In the genomic region with DNA sequence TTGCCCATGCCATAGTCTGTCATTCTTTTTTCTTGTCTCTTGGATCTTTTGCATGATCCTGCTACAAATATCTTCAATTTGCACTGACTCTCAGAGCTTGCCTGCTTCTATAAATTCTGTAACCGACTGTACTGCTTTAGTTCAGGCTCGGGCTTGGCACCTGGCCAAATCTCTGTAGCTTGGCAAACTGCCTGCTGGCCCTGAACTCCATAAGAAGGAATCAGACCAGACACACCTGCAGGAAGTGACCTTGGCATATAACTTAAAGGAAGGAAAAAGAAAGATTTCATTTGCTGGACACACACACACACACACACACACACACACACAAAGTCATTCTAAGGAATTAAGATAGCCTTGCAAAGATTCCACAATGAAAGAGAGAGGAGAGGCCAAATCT, we compare ENCODE assay signal across 10 cellular contexts.
DNase-seq lines count a peak whose midpoint lies in the region; ATAC-seq, FAIRE-seq and TF ChIP-seq lines count a peak whose summit lies in the region.
"Had no signal": no experiment of that assay in that cellular context is flagged by ENCODE, and none has a peak within 500 bp of the region (broad histone marks: within the 10 kb centered on the region; RNA-seq: fewer than 3 reads in every experiment).

No MANE protein-coding gene starts in this region.

- H3K27ac Mint-ChIP-seq in MCF 10A (ENCODE audit: low read depth, unreplicated experiment) = no peak overlapping the region
- H3K27ac Mint-ChIP-seq: stimulated activated effector memory CD8-positive, alpha-beta T cell treated with anti-CD3 and anti-CD28 coated beads, Interleukin-12 subunit alpha, Interleukin-12 subunit beta, amount 100 ng/mL, for 72 hours had no signal

- no peaks in the 10 kb centered on the region for H3K36me3 ChIP-seq in mammary epithelial cell (ENCODE audit: insufficient read depth, low read length)
- H3K36me3 ChIP-seq in PC-9 (ENCODE audit: low read depth) = no peaks in the 10 kb centered on the region

- H3K79me2 ChIP-seq in mammary epithelial cell (ENCODE audit: insufficient read depth, low read length) = no peaks in the 10 kb centered on the region
- no peaks in the 10 kb centered on the region for H3K79me2 ChIP-seq in PC-9 (ENCODE audit: low read depth)

- DNase-seq in MCF 10A (ENCODE audit: unreplicated experiment) = peak; percentile 81
- DNase-seq in mammary epithelial cell = no peak
- DNase-seq in PC-9 = peak; percentile 3 to 36
- peak; percentile 1 for DNase-seq in iris pigment epithelial cell (ENCODE audit: low read depth)
- DNase-seq in urothelium cell line (ENCODE audit: low spot score) = peak; percentile 68
- DNase-seq in GM13977 (ENCODE audit: low spot score) = no peak
- DNase-seq in stimulated activated naive CD8-positive, alpha-beta T cell treated with anti-CD3 and anti-CD28 coated beads, Interleukin-15, Interleukin-2, amounts not matched to agents 100 U/mL and 50 U/mL, for 24 hours = no peak

- TF ChIP-seq CTCF in MCF 10A (IDR thresholded peaks at IDR 0.05; ENCODE audit: unreplicated experiment) (no peak), mammary epithelial cell (conservative IDR thresholded peaks at IDR 0.05 in 1 of 2, IDR thresholded peaks at IDR 0.05 in 1 of 2; ENCODE audit: extremely low read depth in 1 of 2, insufficient read depth in 1 of 2, low read depth in 1 of 2, low read length in 2 of 2) (no peak), PC-9 (conservative IDR thresholded peaks at IDR 0.05) (no peak), GM13977 (IDR thresholded peaks at IDR 0.05; ENCODE audit: extremely low read depth, insufficient read depth, missing control alignments) (no peak)

- no peaks in the 10 kb centered on the region for H3K9me2 ChIP-seq in PC-9 (ENCODE audit: insufficient read depth)

- H4K20me1 ChIP-seq in mammary epithelial cell (ENCODE audit: insufficient read depth, low read length) = no peaks in the 10 kb centered on the region
- no peaks in the 10 kb centered on the region for H4K20me1 ChIP-seq in PC-9 (ENCODE audit: insufficient read depth)

- ATAC-seq in GM21528 (IDR thresholded peaks at IDR 0.05; ENCODE audit: low FRiP score, unreplicated experiment) = no peak
- no peak for ATAC-seq in stimulated activated naive CD8-positive, alpha-beta T cell treated with anti-CD3 and anti-CD28 coated beads, Interleukin-15, Interleukin-2, amounts not matched to agents 100 U/mL and 50 U/mL, for 24 hours
- ATAC-seq: stimulated activated effector memory CD8-positive, alpha-beta T cell treated with anti-CD3 and anti-CD28 coated beads, Interleukin-12 subunit alpha, Interleukin-12 subunit beta, amount 100 ng/mL, for 72 hours had no signal

- H3K9ac ChIP-seq in mammary epithelial cell (ENCODE audit: insufficient read depth, low read length) = no peak overlapping the region

- H2AFZ ChIP-seq in mammary epithelial cell (ENCODE audit: low read depth, low read length) = no peak overlapping the region
- no peak overlapping the region for H2AFZ ChIP-seq in PC-9

- H3K4me2 ChIP-seq in mammary epithelial cell (ENCODE audit: insufficient read depth, low read depth, low read length) (no peak overlapping the region), PC-9 (no peak overlapping the region)

- FAIRE-seq in urothelium cell line (lab: Jason Lieb, UNC) = no peak
- FAIRE-seq: GM12891 had no signal

- WGBS in mammary epithelial cell (ENCODE audit: low coverage, missing lambda C conversion rate) = 0% methylated on average over 2 of the region's 2 CpGs

- no peak overlapping the region for H3K4me3 Mint-ChIP-seq in MCF 10A (ENCODE audit: unreplicated experiment)
- H3K4me3 Mint-ChIP-seq: stimulated activated effector memory CD8-positive, alpha-beta T cell treated with anti-CD3 and anti-CD28 coated beads, Interleukin-12 subunit alpha, Interleukin-12 subunit beta, amount 100 ng/mL, for 72 hours had no signal

- in situ Hi-C loops in mammary epithelial cell (cut with MboI; ENCODE audit: low sequenced_read_pairs in 2 of 2) (no loop called here), GM13977 (cut with MboI; ENCODE audit: low pct_unique_long_range_greater_than_20kb, low sequenced_read_pairs, unreplicated experiment) (no loop called here)

- H3K9me3 ChIP-seq in mammary epithelial cell (replicated peaks; ENCODE audit: insufficient read depth, low read length) (peaks cover 14% of the 10 kb centered on the region), PC-9 (ENCODE audit: insufficient read depth, low read depth) (no peaks in the 10 kb centered on the region)

- BruUV-seq in MCF 10A (replicated peaks; lab: Mats Ljungman, UMichigan) (no TSS peak), mammary epithelial cell (replicated peaks; lab: Mats Ljungman, UMichigan) (no TSS peak), PC-9 (replicated peaks; lab: Mats Ljungman, UMichigan) (no TSS peak)

- dilution Hi-C loops in mammary epithelial cell (cut with HindIII; ENCODE audit: low sequenced_read_pairs) = no loop called here

- H3K27me3 ChIP-seq in mammary epithelial cell (ENCODE audit: insufficient read depth, low read length) = no peaks in the 10 kb centered on the region
- peaks cover 8% of the 10 kb centered on the region; the same call in 1 of the 2 replicates for H3K27me3 ChIP-seq in PC-9 (ENCODE audit: insufficient read depth, low read depth)

- H3K4me1 ChIP-seq in mammary epithelial cell (ENCODE audit: insufficient read depth, low read length) (no peaks in the 10 kb centered on the region), PC-9 (replicated peaks; ENCODE audit: insufficient read depth) (no peaks in the 10 kb centered on the region)

- no peaks in the 10 kb centered on the region for H3K27me3 Mint-ChIP-seq in MCF 10A (ENCODE audit: insufficient read depth, unreplicated experiment)

- CTCF ChIA-PET in MCF 10A (lab: Yijun Ruan, JAX) = interaction anchor here (0.6 kb wide), 1 partner anchor 210 kb away, joined by 4 read pairs; no protein-coding TSS in a partner anchor
- CTCF ChIA-PET in mammary epithelial cell (lab: Charles Lee; ENCODE audit: low non-redundant PET) = no interaction called here
- CTCF ChIA-PET in PC-9 (lab: Charles Lee) = no interaction called here

- no peaks in the 10 kb centered on the region for H3F3A ChIP-seq in PC-9 (ENCODE audit: insufficient read depth, low read depth)

- POLR2A ChIA-PET in MCF 10A (lab: Yijun Ruan, JAX) = interaction anchor here (0.7 kb wide), 1 partner anchor 11 kb away, joined by 3 read pairs; no protein-coding TSS in a partner anchor
- POLR2A ChIA-PET in PC-9 (lab: Charles Lee; ENCODE audit: unreplicated experiment) = no interaction called here

- H3K4me3 ChIP-seq in mammary epithelial cell (replicated peaks in 1 of 3; ENCODE audit: insufficient read depth in 1 of 3, low read depth in 2 of 3, low read length in 3 of 3) (no peak overlapping the region), PC-9 (no peak overlapping the region)

- H3K36me3 Mint-ChIP-seq in MCF 10A (ENCODE audit: insufficient read depth, unreplicated experiment) = no peaks in the 10 kb centered on the region
- H3K36me3 Mint-ChIP-seq: stimulated activated effector memory CD8-positive, alpha-beta T cell treated with anti-CD3 and anti-CD28 coated beads, Interleukin-12 subunit alpha, Interleukin-12 subunit beta, amount 100 ng/mL, for 72 hours had no signal

- H3K4me1 Mint-ChIP-seq in MCF 10A (ENCODE audit: insufficient read depth, unreplicated experiment) = no peaks in the 10 kb centered on the region
- H3K4me1 Mint-ChIP-seq: stimulated activated effector memory CD8-positive, alpha-beta T cell treated with anti-CD3 and anti-CD28 coated beads, Interleukin-12 subunit alpha, Interleukin-12 subunit beta, amount 100 ng/mL, for 72 hours had no signal

- H3K9me3 Mint-ChIP-seq in MCF 10A (ENCODE audit: unreplicated experiment) = no peaks in the 10 kb centered on the region

- H3K27ac ChIP-seq in mammary epithelial cell (ENCODE audit: insufficient read depth, low read depth, low read length) (no peak overlapping the region), PC-9 (no peak overlapping the region)

- intact Hi-C loops in MCF 10A (cut with micrococcal nuclease) (no loop called here), mammary epithelial cell (cut with micrococcal nuclease) (no loop called here), PC-9 (cut with micrococcal nuclease; ENCODE audit: unreplicated experiment) (no loop called here)

Comparison
In these comparisons a context has a peak if more than half of its experiments do, and no peak if none do; other contexts are left out.
1. DNase-seq: peak in MCF 10A (single experiment), PC-9 (2 of 2), iris pigment epithelial cell (single experiment) and urothelium cell line (single experiment); none in mammary epithelial cell (single experiment), GM13977 (single experiment) and stimulated activated naive CD8-positive, alpha-beta T cell treated with anti-CD3 and anti-CD28 coated beads, Interleukin-15, Interleukin-2, amounts not matched to agents 100 U/mL and 50 U/mL, for 24 hours (single experiment).